ENCODE assay signal across 9 cellular contexts in genomic region chr1:214187152-214187900, GRCh38.
DNase-seq lines count a peak whose midpoint lies in the region; ATAC-seq, FAIRE-seq and TF ChIP-seq lines count a peak whose summit lies in the region.
"Had no signal": no experiment of that assay in that cellular context is flagged by ENCODE, and none has a peak within 500 bp of the region (broad histone marks: within the 10 kb centered on the region; RNA-seq: fewer than 3 reads in every experiment).

No MANE protein-coding gene starts in this region.

- H3K27ac ChIP-seq in PC-3 (ENCODE audit: low read length), result no peak overlapping the region
- no peak overlapping the region for H3K27ac ChIP-seq in trophoblast cell (ENCODE audit: low read depth, low read length)
- H3K27ac ChIP-seq: adrenal gland had no signal

- no peak overlapping the region for H2BK5ac ChIP-seq in trophoblast cell (ENCODE audit: low read depth, low read length, poor library complexity)

- no TSS peak for BruUV-seq in PC-3 (replicated peaks; lab: Mats Ljungman, UMichigan)

- H3K9ac ChIP-seq in PC-3 (ENCODE audit: low read length) (no peak overlapping the region), trophoblast cell (ENCODE audit: low read length) (no peak overlapping the region)

- no peak overlapping the region for H4K91ac ChIP-seq in trophoblast cell (ENCODE audit: low read depth, low read length)

- H4K20me1 ChIP-seq in PC-3 (ENCODE audit: low read length), result no peaks in the 10 kb centered on the region

- no CpG with 5 or more reads among the region's 49 CpGs for WGBS in trophoblast cell (ENCODE audit: extremely low coverage, insufficient coverage, insufficient read length)

- H2BK120ac ChIP-seq in trophoblast cell (ENCODE audit: insufficient read depth, low read length, poor library complexity), result peak overlapping the region; percentile 4

- H3K27me3 ChIP-seq in PC-3 (ENCODE audit: low read length) (peaks cover 93% of the 10 kb centered on the region), trophoblast cell (ENCODE audit: insufficient read depth, low read length) (peaks cover 7% of the 10 kb centered on the region)

- H3K14ac ChIP-seq in trophoblast cell (ENCODE audit: low read length), result peak overlapping the region; percentile 26

- H3K79me2 ChIP-seq in PC-3 (ENCODE audit: low read length) (no peaks in the 10 kb centered on the region), trophoblast cell (ENCODE audit: control insufficient read depth, insufficient read depth, low read length, poor library complexity) (no peaks in the 10 kb centered on the region)

- POLR2A ChIA-PET in PC-3 (lab: Charles Lee; ENCODE audit: unreplicated experiment), result no interaction called here

- FAIRE-seq in GM19239 (lab: Jason Lieb, UNC), result no peak

- H3K23ac ChIP-seq in trophoblast cell (ENCODE audit: low read length), result no peak overlapping the region

- H3K18ac ChIP-seq in trophoblast cell (ENCODE audit: low read length), result peak overlapping the region; percentile 17

- DNase-seq in EH (ENCODE audit: low read depth) (peak; percentile 1), PC-3 (no peak), head of caudate nucleus (peak in 36 of 42 donors; percentile 12 to 63 (median 42)), trophoblast cell (peak in 1 of 2 donors; percentile 12), NCI-H146 (lab: John Stamatoyannopoulos, UW) (no peak), GM19239 (ENCODE audit: insufficient read length, low spot score) (no peak)
- DNase-seq: adrenal gland had no signal

- no peaks in the 10 kb centered on the region for H3K9me2 ChIP-seq in PC-3 (replicated peaks; ENCODE audit: low read length)

- H3K4me3 ChIP-seq in PC-3 (ENCODE audit: low read length), result no peak overlapping the region
- H3K4me3 ChIP-seq in trophoblast cell (ENCODE audit: low read depth, low read length), result peak overlapping the region; percentile 62

- H2BK12ac ChIP-seq in trophoblast cell (ENCODE audit: low read length), result peak overlapping the region; percentile 15

- H3K36me3 ChIP-seq in PC-3 (ENCODE audit: low read depth, low read length) (no peaks in the 10 kb centered on the region), trophoblast cell (ENCODE audit: control insufficient read depth in 1 of 2, insufficient read depth in 2 of 2, low read length in 2 of 2) (no peaks in the 10 kb centered on the region)
- H3K36me3 ChIP-seq: adrenal gland had no signal

- TF ChIP-seq CTCF in PC-3 (conservative IDR thresholded peaks at IDR 0.05; ENCODE audit: low read depth, low read length), result no peak

- H3K4me2 ChIP-seq in PC-3 (ENCODE audit: low read length) (no peak overlapping the region), trophoblast cell (ENCODE audit: low read length) (peak overlapping the region; percentile 91)

- CTCF ChIA-PET in PC-3 (lab: Charles Lee), result no interaction called here

- 0 out of 2 replicates have a peak overlapping the region, but pooled peaks have one; percentile 32 for H2AFZ ChIP-seq in PC-3 (ENCODE audit: low read length)
- H2AFZ ChIP-seq in trophoblast cell (ENCODE audit: insufficient read depth, low read length, poor library complexity), result peak overlapping the region; percentile 50

- no peaks in the 10 kb centered on the region for H3K4me1 ChIP-seq in PC-3 (ENCODE audit: insufficient read depth, low read length)
- peaks cover 0 to 7% of the 10 kb centered on the region in 2 experiments for H3K4me1 ChIP-seq in trophoblast cell (ENCODE audit: control insufficient read depth in 1 of 2, insufficient read depth in 2 of 2, low read length in 2 of 2)

- H2AK5ac ChIP-seq in trophoblast cell (ENCODE audit: low read length), result no peak overlapping the region

- no peaks in the 10 kb centered on the region for H3K9me3 ChIP-seq in PC-3 (ENCODE audit: low read length)
- H3K9me3 ChIP-seq in trophoblast cell (ENCODE audit: insufficient read depth, low read depth, low read length), result peaks cover 2% of the 10 kb centered on the region
- H3K9me3 ChIP-seq: adrenal gland had no signal

- H3F3A ChIP-seq in PC-3 (ENCODE audit: low read length, unreplicated experiment), result no peaks in the 10 kb centered on the region

- intact Hi-C loops in PC-3 (cut with micrococcal nuclease), result no loop called here
- intact Hi-C loops in head of caudate nucleus (cut with DNase I), result no loop called here

- no peak overlapping the region for H4K8ac ChIP-seq in trophoblast cell (ENCODE audit: low read depth, low read length)

- H4K12ac ChIP-seq in trophoblast cell (ENCODE audit: low read depth, low read length), result no peak overlapping the region

- peak; percentile 45 for ATAC-seq in PC-3
- no peak for ATAC-seq in GM19452 (IDR thresholded peaks at IDR 0.05; ENCODE audit: unreplicated experiment)
- no peak for ATAC-seq in HG02642 (IDR thresholded peaks at IDR 0.05; ENCODE audit: poor library complexity, unreplicated experiment)

- H3K79me1 ChIP-seq in trophoblast cell (ENCODE audit: low read length), result peaks cover 2% of the 10 kb centered on the region

- H3K4ac ChIP-seq in trophoblast cell (ENCODE audit: low read depth, low read length), result no peak overlapping the region

Comparison
In these comparisons a context has a peak if more than half of its experiments do, and no peak if none do; other contexts are left out.
1. DNase-seq: peak in EH (single experiment) and head of caudate nucleus (36 of 42); none in PC-3 (single experiment), NCI-H146 (single experiment) and GM19239 (single experiment).